8 cellular contexts compared by ENCODE assay signal in the genomic region with DNA sequence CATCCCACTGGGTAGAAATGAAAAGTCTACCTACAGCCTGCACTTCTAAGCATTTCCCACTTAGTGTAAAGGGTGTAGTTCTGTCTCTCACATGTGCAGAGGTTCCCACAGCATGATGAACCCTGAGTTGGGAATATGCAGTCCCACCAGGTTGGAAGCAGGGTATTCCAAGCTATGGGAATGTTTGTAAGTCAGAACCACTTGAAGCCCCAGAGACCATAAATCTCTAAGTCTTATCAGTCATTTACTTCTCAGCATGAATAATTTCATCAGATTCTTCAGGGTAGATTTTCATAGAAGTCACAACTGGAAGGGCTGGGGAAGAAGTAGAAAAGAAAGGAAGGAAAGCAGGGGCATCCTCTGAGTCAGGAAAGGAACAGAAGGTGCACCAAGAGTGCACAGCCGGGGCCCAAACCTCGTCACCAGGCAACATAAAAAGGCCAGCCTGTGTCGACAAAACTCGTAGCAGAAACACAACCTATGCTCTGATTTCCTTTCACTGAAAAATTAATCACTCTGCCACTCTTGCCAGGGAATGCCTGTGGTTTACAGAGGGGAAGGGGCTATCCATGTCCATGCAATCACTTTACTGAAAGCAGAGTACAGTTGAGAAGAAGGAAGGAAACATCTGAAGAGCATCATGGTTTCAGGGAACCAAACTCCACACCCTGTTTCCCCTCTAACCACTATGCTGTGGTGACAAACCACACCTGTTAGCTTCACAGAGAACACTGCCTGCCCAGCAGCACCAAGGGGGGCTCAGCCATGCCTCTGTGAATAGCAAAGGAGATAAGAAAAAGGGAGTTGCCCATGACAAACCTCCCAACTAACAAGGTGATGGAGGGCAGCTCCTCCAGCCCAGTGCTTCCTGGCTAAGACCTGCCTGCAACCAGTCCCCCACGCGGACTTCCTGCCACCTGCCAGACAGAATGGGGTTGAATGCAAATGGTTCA. TPM values are rescaled to one million over a fixed set of nuclear protein-coding genes. Genes with fewer than 3 reads are reported as not detected.
A peak's percentile ranks its signal among the peaks of the same experiment; 100 is the strongest.
DNase-seq lines count a peak whose midpoint lies in the region; ATAC-seq and TF ChIP-seq lines count a peak whose summit lies in the region.

No MANE protein-coding gene starts in this region.

- H3K9me3 ChIP-seq in CD8-positive, alpha-beta T cell (ENCODE audit: low read length), result no peaks in the 10 kb centered on the region
- H3K9me3 ChIP-seq in left ventricle myocardium inferior (replicated peaks), result no peaks in the 10 kb centered on the region
- H3K9me3 ChIP-seq in stomach smooth muscle (ENCODE audit: control insufficient read depth in 2 of 2, low read length in 2 of 2), result no peaks in the 10 kb centered on the region

- intact Hi-C loops in CD8-positive, alpha-beta T cell (cut with DNase I, micrococcal nuclease), result loop anchor here (1.0 to 5.0 kb wide), 2 partner anchors 20 to 40 kb away; partner anchors contain the start of gene SH3BP5 (in 1 of the 2)
- intact Hi-C loops in left ventricle myocardium inferior (cut with micrococcal nuclease), result no loop called here

- peak overlapping the region; percentile 19 for H3K4me3 ChIP-seq in CD8-positive, alpha-beta T cell (ENCODE audit: low read depth, low read length)
- H3K4me3 ChIP-seq in Jurkat, Clone E6-1 (ENCODE audit: low read length), result peak overlapping the region; percentile 31
- H3K4me3 ChIP-seq in left ventricle myocardium inferior (no peak overlapping the region), stomach smooth muscle (ENCODE audit: low read length in 2 of 2) (no peak overlapping the region)

- peaks cover 54% of the 10 kb centered on the region for H3K4me1 ChIP-seq in CD8-positive, alpha-beta T cell (ENCODE audit: insufficient read depth, low read length)
- H3K4me1 ChIP-seq in left ventricle myocardium inferior, result peaks cover 63% of the 10 kb centered on the region
- H3K4me1 ChIP-seq in stomach smooth muscle (ENCODE audit: control insufficient read depth, insufficient read depth, low read length), result peaks cover 20% of the 10 kb centered on the region

- CTCF ChIA-PET in CD8-positive, alpha-beta T cell (lab: Charles Lee), result interaction anchor here (0.8 to 2.3 kb wide), 6 partner anchors 15 to 113 kb away, joined by 3 to 11 read pairs (median 4); partner anchors contain the start of gene SH3BP5

- H3K27ac Mint-ChIP-seq in CD8-positive, alpha-beta T cell, result peak overlapping the region; percentile 92

- no peaks in the 10 kb centered on the region for H3K27me3 ChIP-seq in CD8-positive, alpha-beta T cell (ENCODE audit: insufficient read depth, low read length)
- H3K27me3 ChIP-seq in left ventricle myocardium inferior (ENCODE audit: low read depth), result no peaks in the 10 kb centered on the region
- H3K27me3 ChIP-seq in stomach smooth muscle (ENCODE audit: control insufficient read depth in 1 of 2, insufficient read depth in 2 of 2, low read length in 2 of 2), result no peaks in the 10 kb centered on the region

- POLR2A ChIA-PET in CD8-positive, alpha-beta T cell (lab: Charles Lee), result interaction anchor here (0.7 to 2.9 kb wide), 6 partner anchors 12 to 86 kb away, joined by 3 to 11 read pairs (median 4); partner anchors contain the start of gene CAPN7

- H3K9ac ChIP-seq in stomach smooth muscle (ENCODE audit: low read length in 2 of 2), result no peak overlapping the region

- peak overlapping the region; percentile 14 for H3K27ac ChIP-seq in CD8-positive, alpha-beta T cell (ENCODE audit: low read depth, low read length)
- H3K27ac ChIP-seq in left ventricle myocardium inferior (replicated peaks), result peak overlapping the region; percentile 75
- H3K27ac ChIP-seq in stomach smooth muscle (ENCODE audit: low read length), result peak overlapping the region; percentile 49

- peak overlapping the region; percentile 70 for H3K4me3 Mint-ChIP-seq in CD8-positive, alpha-beta T cell

- TF ChIP-seq CTCF in CD8-positive, alpha-beta T cell (IDR thresholded peaks at IDR 0.05), result no peak
- no peak for TF ChIP-seq CTCF in left ventricle myocardium inferior (IDR thresholded peaks at IDR 0.05; ENCODE audit: borderline replicate concordance)

- no peaks in the 10 kb centered on the region for H3K36me3 ChIP-seq in CD8-positive, alpha-beta T cell (ENCODE audit: insufficient read depth, low read length)
- H3K36me3 ChIP-seq in left ventricle myocardium inferior, result no peaks in the 10 kb centered on the region
- no peaks in the 10 kb centered on the region for H3K36me3 ChIP-seq in stomach smooth muscle (ENCODE audit: control insufficient read depth in 2 of 2, insufficient read depth in 2 of 2, low read length in 2 of 2)

- peak; percentile 39 to 81 (median 69) for DNase-seq in CD8-positive, alpha-beta T cell
- peak; percentile 99 for DNase-seq in Jurkat, Clone E6-1 (ENCODE audit: low read depth, low spot score)
- peak; percentile 43 for DNase-seq in activated CD8-positive, alpha-beta memory T cell treated with anti-CD3 and anti-CD28 coated beads, Interleukin-2, amount 50 U/mL, for 4 hours
- no peak for DNase-seq in left ventricle myocardium inferior
- DNase-seq in NCI-H82 treated with DMSO at 0.1 percent for 48 hours (lab: John Stamatoyannopoulos, UW; ENCODE audit: unreplicated experiment), result no peak
- DNase-seq in NCI-H2107 treated with DMSO at 0.1 percent for 48 hours (lab: John Stamatoyannopoulos, UW; ENCODE audit: unreplicated experiment), result no peak

- ATAC-seq in CD8-positive, alpha-beta T cell, result peak; percentile 93
- peak; percentile 90 for ATAC-seq in GM21381 (IDR thresholded peaks at IDR 0.05; ENCODE audit: unreplicated experiment)

- peaks cover 5% of the 10 kb centered on the region for H3K36me3 Mint-ChIP-seq in CD8-positive, alpha-beta T cell

- peaks cover 73% of the 10 kb centered on the region for H3K4me1 Mint-ChIP-seq in CD8-positive, alpha-beta T cell (ENCODE audit: low read depth)

- H3K27me3 Mint-ChIP-seq in CD8-positive, alpha-beta T cell (ENCODE audit: low read depth), result no peaks in the 10 kb centered on the region

- no peaks in the 10 kb centered on the region for H3K9me3 Mint-ChIP-seq in CD8-positive, alpha-beta T cell

RNA-seq across cellular contexts. Expression of gene SH3BP5, which starts 40.5 kb away (rescaled TPM):
- total RNA-seq in CD8-positive, alpha-beta T cell, result 1 to 10 TPM; 4.4 to 5.9 TPM
- 11.2 TPM for polyA plus RNA-seq in Jurkat, Clone E6-1 (2012; ENCODE audit: insufficient read depth, insufficient read length)
- 8.8 TPM for total RNA-seq in left ventricle myocardium inferior

Comparison
In these comparisons a context has a peak if more than half of its experiments do, and no peak if none do; other contexts are left out.
1. DNase-seq: peak in CD8-positive, alpha-beta T cell (7 of 7), Jurkat, Clone E6-1 (single experiment) and activated CD8-positive, alpha-beta memory T cell treated with anti-CD3 and anti-CD28 coated beads, Interleukin-2, amount 50 U/mL, for 4 hours (single experiment); none in left ventricle myocardium inferior (single experiment), NCI-H82 treated with DMSO at 0.1 percent for 48 hours (single experiment) and NCI-H2107 treated with DMSO at 0.1 percent for 48 hours (single experiment).
2. H3K27ac ChIP-seq: peak in every context shown above with its lines; median percentile 75 in left ventricle myocardium inferior; 49 in stomach smooth muscle; 14 in CD8-positive, alpha-beta T cell.
3. H3K4me3 ChIP-seq: peak in CD8-positive, alpha-beta T cell (single experiment) and Jurkat, Clone E6-1 (single experiment); none in left ventricle myocardium inferior (single experiment) and stomach smooth muscle (0 of 2).